8 cellular contexts compared by ENCODE assay signal in the genomic region with DNA sequence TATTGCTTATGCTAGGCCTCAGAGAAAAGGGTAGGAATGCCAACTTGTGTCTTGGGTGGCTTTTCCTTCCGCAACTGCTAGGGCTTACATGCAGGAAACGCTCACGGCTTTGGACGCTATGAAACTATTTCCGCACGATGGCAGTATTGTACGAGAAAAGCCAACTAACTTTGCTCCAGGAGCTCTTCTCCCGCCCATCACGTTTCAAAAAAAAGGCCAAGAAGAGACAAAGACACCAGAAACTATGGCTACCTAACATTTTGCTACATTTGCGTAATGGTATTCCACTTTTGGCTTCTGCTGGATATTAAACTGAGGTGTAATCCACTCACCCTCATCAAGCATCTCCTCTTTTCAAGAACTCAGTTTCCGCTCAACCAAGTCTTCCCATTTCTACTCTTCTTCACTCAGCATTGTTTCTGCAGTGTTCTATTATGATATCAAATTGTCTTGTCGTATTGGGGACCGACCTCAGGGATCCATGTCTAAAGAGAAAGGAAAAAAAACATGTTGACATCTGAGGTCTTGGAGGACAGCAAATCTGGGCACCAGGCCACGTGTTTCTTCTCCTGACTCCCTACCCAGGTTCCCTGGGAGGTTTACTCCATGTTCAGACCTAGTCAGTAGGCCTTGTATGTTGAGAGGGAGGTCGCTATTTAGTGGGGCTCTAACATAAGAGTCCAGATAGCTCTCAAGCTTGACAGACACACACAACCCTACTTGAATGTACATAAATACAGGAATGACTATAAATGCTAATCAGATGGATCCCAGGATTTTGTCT.
DNase-seq lines count a peak whose midpoint lies in the region; ATAC-seq, FAIRE-seq and TF ChIP-seq lines count a peak whose summit lies in the region.

No MANE protein-coding gene starts in this region.

- H3K27ac Mint-ChIP-seq in HFFc6 (peak overlapping the region; percentile 64; the same call in 1 of the 2 replicates), neural progenitor cell (no peak overlapping the region)
- H3K27ac Mint-ChIP-seq in activated naive CD8-positive, alpha-beta T cell treated with anti-CD3 and anti-CD28 coated beads for 36 hours, result no peak overlapping the region

- WGBS in mesenchymal stem cell, result 98% methylated on average over 13 of the region's 15 CpGs

- ATAC-seq in HG02938 (IDR thresholded peaks at IDR 0.05; ENCODE audit: unreplicated experiment), result no peak

- no peaks in the 10 kb centered on the region for H3K4me1 ChIP-seq in mesenchymal stem cell (ENCODE audit: control insufficient read depth, insufficient read depth, low read depth, low read length)
- H3K4me1 ChIP-seq in neural progenitor cell, result no peaks in the 10 kb centered on the region

- H3F3A ChIP-seq in neural progenitor cell (ENCODE audit: low read depth), result no peaks in the 10 kb centered on the region

- H3K27me3 Mint-ChIP-seq in HFFc6 (ENCODE audit: insufficient read depth), result no peaks in the 10 kb centered on the region
- H3K27me3 Mint-ChIP-seq in neural progenitor cell (ENCODE audit: insufficient read depth, low read depth), result no peaks in the 10 kb centered on the region
- no peaks in the 10 kb centered on the region for H3K27me3 Mint-ChIP-seq in activated naive CD8-positive, alpha-beta T cell treated with anti-CD3 and anti-CD28 coated beads for 36 hours

- H4K20me1 ChIP-seq in neural progenitor cell (ENCODE audit: low read depth), result no peaks in the 10 kb centered on the region

- H2BK15ac ChIP-seq in mesenchymal stem cell (ENCODE audit: low read depth, poor library complexity, severe bottlenecking), result no peak overlapping the region

- DNase-seq in DMS 273 (lab: John Stamatoyannopoulos, UW; ENCODE audit: unreplicated experiment) (peak; percentile 98), HFFc6 (no peak), mesenchymal stem cell (no peak), neural progenitor cell (ENCODE audit: low spot score) (no peak), mesenteric fat pad (ENCODE audit: low spot score) (no peak)
- DNase-seq in activated naive CD8-positive, alpha-beta T cell treated with anti-CD3 and anti-CD28 coated beads for 36 hours, result no peak

- no peak overlapping the region for H3K4ac ChIP-seq in mesenchymal stem cell (ENCODE audit: low read depth in 1 of 2, low read length in 2 of 2)

- peaks cover 0 to 5% of the 10 kb centered on the region in 2 experiments for H3K36me3 ChIP-seq in mesenchymal stem cell (ENCODE audit: control insufficient read depth in 1 of 2, insufficient read depth in 2 of 2, low read depth in 1 of 2, low read length in 2 of 2)
- H3K36me3 ChIP-seq in neural progenitor cell, result peaks cover 7% of the 10 kb centered on the region

- H3K36me3 Mint-ChIP-seq in HFFc6 (ENCODE audit: low read depth) (no peaks in the 10 kb centered on the region; the same call in 1 of the 2 replicates), neural progenitor cell (peaks cover 53% of the 10 kb centered on the region)
- peaks cover 4% of the 10 kb centered on the region for H3K36me3 Mint-ChIP-seq in activated naive CD8-positive, alpha-beta T cell treated with anti-CD3 and anti-CD28 coated beads for 36 hours

- H2BK12ac ChIP-seq in mesenchymal stem cell (ENCODE audit: low read length in 2 of 2), result no peak overlapping the region

- peak overlapping the region in 1 of 2 experiments; percentile 64 for H3K4me3 ChIP-seq in mesenchymal stem cell (ENCODE audit: insufficient read depth in 1 of 2, low read depth in 1 of 2, low read length in 2 of 2)
- no peak overlapping the region for H3K4me3 ChIP-seq in neural progenitor cell

- no peak overlapping the region for H2BK5ac ChIP-seq in mesenchymal stem cell (ENCODE audit: low read depth, low read length, poor library complexity, severe bottlenecking)

- no peaks in the 10 kb centered on the region; the same call in 1 of the 2 replicates for H3K9me3 Mint-ChIP-seq in HFFc6
- H3K9me3 Mint-ChIP-seq in neural progenitor cell, result no peaks in the 10 kb centered on the region
- no peaks in the 10 kb centered on the region for H3K9me3 Mint-ChIP-seq in activated naive CD8-positive, alpha-beta T cell treated with anti-CD3 and anti-CD28 coated beads for 36 hours

- H3K27ac ChIP-seq in mesenchymal stem cell (ENCODE audit: low read length, poor library complexity, severe bottlenecking) (no peak overlapping the region), neural progenitor cell (no peak overlapping the region)

- H3K79me2 ChIP-seq in neural progenitor cell (ENCODE audit: low read depth), result no peaks in the 10 kb centered on the region

- H3K9me3 ChIP-seq in mesenchymal stem cell (ENCODE audit: control insufficient read depth, low read length), result no peaks in the 10 kb centered on the region
- no peaks in the 10 kb centered on the region for H3K9me3 ChIP-seq in neural progenitor cell (ENCODE audit: low read depth)

- no peak overlapping the region for H4K8ac ChIP-seq in mesenchymal stem cell (ENCODE audit: low read length)

- H3K4me2 ChIP-seq in mesenchymal stem cell (ENCODE audit: low read length, poor library complexity, severe bottlenecking) (no peak overlapping the region), neural progenitor cell (no peak overlapping the region)

- H3K14ac ChIP-seq in mesenchymal stem cell (ENCODE audit: low read length in 2 of 2), result no peak overlapping the region

- TF ChIP-seq CTCF in HFFc6 (IDR thresholded peaks at IDR 0.05) (no peak), neural progenitor cell (IDR thresholded peaks at IDR 0.05) (no peak)

- H3K4me3 Mint-ChIP-seq in HFFc6, result no peak overlapping the region
- H3K4me3 Mint-ChIP-seq in neural progenitor cell, result no peak overlapping the region
- H3K4me3 Mint-ChIP-seq in activated naive CD8-positive, alpha-beta T cell treated with anti-CD3 and anti-CD28 coated beads for 36 hours, result no peak overlapping the region

- H2AK5ac ChIP-seq in mesenchymal stem cell (ENCODE audit: low read length, severe bottlenecking), result no peak overlapping the region

- no peak overlapping the region for H4K91ac ChIP-seq in mesenchymal stem cell (ENCODE audit: low read length)

- peak overlapping the region; percentile 54 for H3K9ac ChIP-seq in mesenchymal stem cell (ENCODE audit: low read length)
- no peak overlapping the region for H3K9ac ChIP-seq in neural progenitor cell

- FAIRE-seq in TTC549 (lab: Jason Lieb, UNC), result peak; percentile 65

- no peak overlapping the region for H3K18ac ChIP-seq in mesenchymal stem cell (ENCODE audit: low read depth in 1 of 2, low read length in 2 of 2)

- H3K27me3 ChIP-seq in mesenchymal stem cell (ENCODE audit: control insufficient read depth in 1 of 2, insufficient read depth in 1 of 2, low read length in 2 of 2), result peaks cover 0 to 16% of the 10 kb centered on the region in 2 experiments
- H3K27me3 ChIP-seq in neural progenitor cell, result no peaks in the 10 kb centered on the region

- peaks cover 3% of the 10 kb centered on the region for H3K79me1 ChIP-seq in mesenchymal stem cell (replicated peaks; ENCODE audit: low read length, poor library complexity, severe bottlenecking)

- no peak overlapping the region for H3K23ac ChIP-seq in mesenchymal stem cell (ENCODE audit: low read length in 2 of 2)

- peaks cover 23% of the 10 kb centered on the region; the same call in 1 of the 2 replicates for H3K4me1 Mint-ChIP-seq in HFFc6 (ENCODE audit: low read depth)
- H3K4me1 Mint-ChIP-seq in neural progenitor cell, result no peaks in the 10 kb centered on the region
- no peaks in the 10 kb centered on the region for H3K4me1 Mint-ChIP-seq in activated naive CD8-positive, alpha-beta T cell treated with anti-CD3 and anti-CD28 coated beads for 36 hours

- no peak overlapping the region for H2AFZ ChIP-seq in mesenchymal stem cell (ENCODE audit: low read depth, low read length)
- H2AFZ ChIP-seq in neural progenitor cell (replicated peaks), result no peak overlapping the region

- no peak overlapping the region for H2BK120ac ChIP-seq in mesenchymal stem cell (ENCODE audit: low read depth, low read length)
